ENCODE assay signal across 12 cellular contexts in genomic region chr2:168594778-168595177, GRCh38.
DNase-seq lines count a peak whose midpoint lies in the region; ATAC-seq and FAIRE-seq lines count a peak whose summit lies in the region.
"Had no signal": no experiment of that assay in that cellular context is flagged by ENCODE, and none has a peak within 500 bp of the region (broad histone marks: within the 10 kb centered on the region; RNA-seq: fewer than 3 reads in every experiment).

No MANE protein-coding gene starts in this region.

- H3K4me3 Mint-ChIP-seq in activated naive CD4-positive, alpha-beta T cell treated with anti-CD3 and anti-CD28 coated beads, Interleukin-2, amount 50 U/mL, for 24 hours: no peak overlapping the region
- H3K4me3 Mint-ChIP-seq in activated naive CD4-positive, alpha-beta T cell treated with anti-CD3 and anti-CD28 coated beads, Interleukin-2, amount 10 ng/mL, durations not matched to agents 7 days and 5 days: no peak overlapping the region
- H3K4me3 Mint-ChIP-seq in naive thymus-derived CD8-positive, alpha-beta T cell: peak overlapping the region in 8 of 10 donors; percentile 0 to 63 (median 21)
- no peak overlapping the region for H3K4me3 Mint-ChIP-seq in activated CD4-positive, alpha-beta memory T cell treated with anti-CD3 and anti-CD28 coated beads for 36 hours

- DNase-seq in activated naive CD4-positive, alpha-beta T cell treated with anti-CD3 and anti-CD28 coated beads, Interleukin-2, amount 10 ng/mL, durations not matched to agents 7 days and 5 days: no peak
- DNase-seq in naive thymus-derived CD8-positive, alpha-beta T cell: no peak
- DNase-seq in activated T-cell treated with anti-CD3 and anti-CD28 coated beads for 4 hours (no peak), HTR-8/SVneo (ENCODE audit: insufficient read length, low spot score) (no peak)
- no peak for DNase-seq in activated CD4-positive, alpha-beta memory T cell treated with anti-CD3 and anti-CD28 coated beads for 36 hours
- DNase-seq: lower lobe of right lung; stimulated activated CD8-positive, alpha-beta memory T cell treated with anti-CD3 and anti-CD28 coated beads, Interleukin-4, amount 100 ng/mL, for 48 hours had no signal

- POLR2A ChIA-PET in naive thymus-derived CD8-positive, alpha-beta T cell (lab: Charles Lee): no interaction called here
- POLR2A ChIA-PET in activated CD4-positive, alpha-beta memory T cell treated with anti-CD3 and anti-CD28 coated beads for 36 hours (lab: Charles Lee): no interaction called here

- no peak for FAIRE-seq in HTR-8/SVneo (lab: Jason Lieb, UNC)
- FAIRE-seq: A549 had no signal

- CTCF ChIA-PET in activated naive CD4-positive, alpha-beta T cell treated with anti-CD3 and anti-CD28 coated beads, Interleukin-2, amount 10 ng/mL, durations not matched to agents 7 days and 5 days (lab: Charles Lee): no interaction called here
- CTCF ChIA-PET in activated CD4-positive, alpha-beta memory T cell treated with anti-CD3 and anti-CD28 coated beads for 36 hours (lab: Charles Lee): no interaction called here

- H3K36me3 Mint-ChIP-seq in activated naive CD4-positive, alpha-beta T cell treated with anti-CD3 and anti-CD28 coated beads, Interleukin-2, amount 50 U/mL, for 24 hours: peaks cover 11% of the 10 kb centered on the region
- peaks cover 3% of the 10 kb centered on the region for H3K36me3 Mint-ChIP-seq in activated naive CD4-positive, alpha-beta T cell treated with anti-CD3 and anti-CD28 coated beads, Interleukin-2, amount 10 ng/mL, durations not matched to agents 7 days and 5 days
- H3K36me3 Mint-ChIP-seq in naive thymus-derived CD8-positive, alpha-beta T cell: peaks cover 0 to 4% (median 4%) of the 10 kb centered on the region in 3 donors
- no peaks in the 10 kb centered on the region for H3K36me3 Mint-ChIP-seq in activated CD4-positive, alpha-beta memory T cell treated with anti-CD3 and anti-CD28 coated beads for 36 hours

- intact Hi-C loops in activated CD4-positive, alpha-beta memory T cell treated with anti-CD3 and anti-CD28 coated beads for 36 hours (cut with micrococcal nuclease): no loop called here

- peaks cover 69% of the 10 kb centered on the region for H3K4me1 Mint-ChIP-seq in activated naive CD4-positive, alpha-beta T cell treated with anti-CD3 and anti-CD28 coated beads, Interleukin-2, amount 50 U/mL, for 24 hours
- peaks cover 19% of the 10 kb centered on the region for H3K4me1 Mint-ChIP-seq in activated naive CD4-positive, alpha-beta T cell treated with anti-CD3 and anti-CD28 coated beads, Interleukin-2, amount 10 ng/mL, durations not matched to agents 7 days and 5 days
- H3K4me1 Mint-ChIP-seq in naive thymus-derived CD8-positive, alpha-beta T cell: peaks cover 31 to 71% (median 54%) of the 10 kb centered on the region in 4 donors
- H3K4me1 Mint-ChIP-seq in activated CD4-positive, alpha-beta memory T cell treated with anti-CD3 and anti-CD28 coated beads for 36 hours (ENCODE audit: low read depth): peaks cover 14% of the 10 kb centered on the region

- peak overlapping the region; percentile 5 for H3K27ac Mint-ChIP-seq in activated naive CD4-positive, alpha-beta T cell treated with anti-CD3 and anti-CD28 coated beads, Interleukin-2, amount 50 U/mL, for 24 hours
- no peak overlapping the region for H3K27ac Mint-ChIP-seq in activated naive CD4-positive, alpha-beta T cell treated with anti-CD3 and anti-CD28 coated beads, Interleukin-2, amount 10 ng/mL, durations not matched to agents 7 days and 5 days
- H3K27ac Mint-ChIP-seq in naive thymus-derived CD8-positive, alpha-beta T cell: peak overlapping the region in 8 of 10 donors; percentile 0 to 50 (median 17)
- H3K27ac Mint-ChIP-seq in activated CD4-positive, alpha-beta memory T cell treated with anti-CD3 and anti-CD28 coated beads for 36 hours: no peak overlapping the region

- ATAC-seq in GM21529 (IDR thresholded peaks at IDR 0.05; ENCODE audit: unreplicated experiment) (peak; percentile 81), HG03159 (IDR thresholded peaks at IDR 0.05; ENCODE audit: unreplicated experiment) (peak; percentile 75)
- peak in 1 of 2 donors; percentile 46 for ATAC-seq in naive thymus-derived CD8-positive, alpha-beta T cell
- ATAC-seq: A549, gastroesophageal sphincter, lower lobe of right lung had no signal

- no peaks in the 10 kb centered on the region for H3K27me3 Mint-ChIP-seq in activated naive CD4-positive, alpha-beta T cell treated with anti-CD3 and anti-CD28 coated beads, Interleukin-2, amount 50 U/mL, for 24 hours
- H3K27me3 Mint-ChIP-seq in activated naive CD4-positive, alpha-beta T cell treated with anti-CD3 and anti-CD28 coated beads, Interleukin-2, amount 10 ng/mL, durations not matched to agents 7 days and 5 days: no peaks in the 10 kb centered on the region
- no peaks in the 10 kb centered on the region for H3K27me3 Mint-ChIP-seq in naive thymus-derived CD8-positive, alpha-beta T cell
- H3K27me3 Mint-ChIP-seq in activated CD4-positive, alpha-beta memory T cell treated with anti-CD3 and anti-CD28 coated beads for 36 hours: no peaks in the 10 kb centered on the region

- no peaks in the 10 kb centered on the region for H3K9me3 Mint-ChIP-seq in activated naive CD4-positive, alpha-beta T cell treated with anti-CD3 and anti-CD28 coated beads, Interleukin-2, amount 50 U/mL, for 24 hours
- H3K9me3 Mint-ChIP-seq in activated naive CD4-positive, alpha-beta T cell treated with anti-CD3 and anti-CD28 coated beads, Interleukin-2, amount 10 ng/mL, durations not matched to agents 7 days and 5 days: no peaks in the 10 kb centered on the region
- no peaks in the 10 kb centered on the region for H3K9me3 Mint-ChIP-seq in naive thymus-derived CD8-positive, alpha-beta T cell
- no peaks in the 10 kb centered on the region for H3K9me3 Mint-ChIP-seq in activated CD4-positive, alpha-beta memory T cell treated with anti-CD3 and anti-CD28 coated beads for 36 hours

Comparison
In these comparisons a context has a peak if more than half of its experiments do, and no peak if none do; other contexts are left out.
1. H3K27ac Mint-ChIP-seq: peak in activated naive CD4-positive, alpha-beta T cell treated with anti-CD3 and anti-CD28 coated beads, Interleukin-2, amount 50 U/mL, for 24 hours (single experiment) and naive thymus-derived CD8-positive, alpha-beta T cell (8 of 10); none in activated naive CD4-positive, alpha-beta T cell treated with anti-CD3 and anti-CD28 coated beads, Interleukin-2, amount 10 ng/mL, durations not matched to agents 7 days and 5 days (single experiment) and activated CD4-positive, alpha-beta memory T cell treated with anti-CD3 and anti-CD28 coated beads for 36 hours (single experiment).
2. H3K4me3 Mint-ChIP-seq: peak in naive thymus-derived CD8-positive, alpha-beta T cell (8 of 10); none in activated naive CD4-positive, alpha-beta T cell treated with anti-CD3 and anti-CD28 coated beads, Interleukin-2, amount 50 U/mL, for 24 hours (single experiment), activated naive CD4-positive, alpha-beta T cell treated with anti-CD3 and anti-CD28 coated beads, Interleukin-2, amount 10 ng/mL, durations not matched to agents 7 days and 5 days (single experiment) and activated CD4-positive, alpha-beta memory T cell treated with anti-CD3 and anti-CD28 coated beads for 36 hours (single experiment).